Comparison of ENCODE assay signal across 8 cellular contexts in the genomic region with DNA sequence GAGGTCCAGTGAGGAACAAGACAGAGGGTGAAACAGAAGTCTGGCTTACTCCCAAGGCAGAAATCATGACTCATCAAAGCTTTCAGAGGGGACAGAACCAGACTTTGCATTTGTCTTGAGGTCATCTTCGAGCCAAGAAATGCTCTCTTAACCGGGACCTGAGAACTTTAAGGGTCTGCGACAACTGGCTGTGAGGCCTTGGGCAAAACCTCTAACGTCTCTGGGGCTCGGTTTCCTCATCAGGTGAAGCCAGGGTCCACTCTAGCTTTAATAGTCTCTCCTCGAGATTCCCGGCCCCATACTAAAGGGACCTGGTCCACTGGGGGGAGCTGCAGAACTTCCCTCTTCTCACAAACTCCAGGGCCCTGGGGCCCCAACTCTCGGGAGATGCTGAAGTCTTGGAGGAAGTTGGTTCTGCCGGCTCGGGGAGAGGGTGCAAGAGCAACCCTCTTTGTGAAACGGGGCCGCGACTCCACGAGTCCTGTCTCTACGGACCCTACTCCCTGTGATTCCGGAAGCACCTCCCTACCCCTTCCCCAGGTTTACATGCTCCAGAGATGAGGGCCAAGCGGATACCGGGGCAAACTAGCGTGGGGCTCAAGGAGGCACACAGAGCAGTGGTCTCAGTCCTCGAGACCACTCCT. TPM values are rescaled to one million over a fixed set of nuclear protein-coding genes. Genes with fewer than 3 reads are reported as not detected.
DNase-seq lines count a peak whose midpoint lies in the region; ATAC-seq, FAIRE-seq and TF ChIP-seq lines count a peak whose summit lies in the region.

No MANE protein-coding gene starts in this region.

- TSS peak; percentile 51 for BruUV-seq in HepG2 (replicated peaks; lab: Mats Ljungman, UMichigan)

- peak; percentile 97 for DNase-seq in M059J (ENCODE audit: low read depth)
- DNase-seq in WTC11 (ENCODE audit: low spot score), result peak; percentile 67
- peak; percentile 57 for DNase-seq in HepG2 (ENCODE audit: low spot score)
- peak; percentile 38 for DNase-seq in stimulated activated CD4-positive, alpha-beta T cell treated with anti-CD3 and anti-CD28 coated beads, Interleukin-4, amount 100 ng/mL, for 1 hour
- no peak for DNase-seq in NCI-H1105 (lab: John Stamatoyannopoulos, UW)

- peak overlapping the region; percentile 85 to 87 for H3K4me3 ChIP-seq in duodenal mucosa (ENCODE audit: low read depth in 1 of 2, low read length in 2 of 2)
- peak overlapping the region; percentile 67 to 79 (median 69) for H3K4me3 ChIP-seq in HepG2 (replicated peaks in 1 of 3; ENCODE audit: insufficient read depth in 1 of 3, low read depth in 2 of 3, low read length in 3 of 3)

- H3K36me3 Mint-ChIP-seq in WTC11, result no peaks in the 10 kb centered on the region

- H3K4me2 ChIP-seq in HepG2 (ENCODE audit: low read depth, low read length), result peak overlapping the region; percentile 97

- TF ChIP-seq RAD21 in HepG2 (CRISPR knock-in tag; IDR thresholded peaks at IDR 0.05), result peak; percentile 37; the same call in 1 of the 2 replicates

- CTCF ChIA-PET in WTC11 (lab: Charles Lee) (interaction anchor here (1.0 to 1.7 kb wide), 11 partner anchors 18 to 1437 kb away, joined by 3 to 10 read pairs (median 3); no protein-coding TSS in a partner anchor), HepG2 (lab: Yijun Ruan, JAX; ENCODE audit: low intra/inter-chr PET ratio, low total read pairs) (interaction anchor here (0.8 kb wide), 2 partner anchors 18 to 42 kb away, joined by 3 to 4 read pairs; no protein-coding TSS in a partner anchor)

- peak overlapping the region; percentile 28; the same call in 1 of the 2 replicates for H3K27ac Mint-ChIP-seq in WTC11

- H3K9me3 ChIP-seq in ES-I3 (ENCODE audit: control insufficient read depth, insufficient read depth, low read length), result no peaks in the 10 kb centered on the region
- no peaks in the 10 kb centered on the region for H3K9me3 ChIP-seq in duodenal mucosa (ENCODE audit: control insufficient read depth in 1 of 2, low read length in 2 of 2)
- no peaks in the 10 kb centered on the region for H3K9me3 ChIP-seq in HepG2 (ENCODE audit: low read length)

- 0% methylated on average over 4 of the region's 20 CpGs for WGBS in HepG2 (ENCODE audit: low lambda C conversion rate)

- no peaks in the 10 kb centered on the region for H4K20me1 ChIP-seq in HepG2 (ENCODE audit: insufficient read depth, low read length)

- H3K4me1 ChIP-seq in ES-I3 (ENCODE audit: insufficient read depth, low read length) (no peaks in the 10 kb centered on the region), duodenal mucosa (ENCODE audit: control insufficient read depth in 1 of 2, insufficient read depth in 2 of 2, low read length in 2 of 2) (peaks cover 6 to 14% of the 10 kb centered on the region in 2 donors), HepG2 (ENCODE audit: insufficient read depth, low read length) (peaks cover 21% of the 10 kb centered on the region)

- in situ Hi-C loops in HepG2 (cut with HindIII; ENCODE audit: extremely low pct_ligation_motif_present, low pct_unique_long_range_greater_than_20kb), result no loop called here

- H3K36me3 ChIP-seq in ES-I3 (ENCODE audit: insufficient read depth, low read length) (no peaks in the 10 kb centered on the region), duodenal mucosa (ENCODE audit: control insufficient read depth in 1 of 2, insufficient read depth in 2 of 2, low read length in 2 of 2) (no peaks in the 10 kb centered on the region), HepG2 (replicated peaks in 1 of 2; ENCODE audit: control insufficient read depth in 1 of 2, insufficient read depth in 2 of 2, low read length in 2 of 2) (no peaks in the 10 kb centered on the region)

- no peak for TF ChIP-seq EP300 in HepG2 (IDR thresholded peaks at IDR 0.05; ENCODE audit: low read depth in 2 of 2, low read length in 2 of 2)
- TF ChIP-seq EP300 in HepG2 (CRISPR knock-in tag; IDR thresholded peaks at IDR 0.05; ENCODE audit: borderline replicate concordance), result no peak

- H2AFZ ChIP-seq in HepG2 (ENCODE audit: low read length), result no peak overlapping the region

- POLR2A ChIA-PET in WTC11 (lab: Charles Lee), result no interaction called here
- POLR2A ChIA-PET in HepG2 (lab: Yijun Ruan, JAX), result interaction anchor here (1.0 to 1.1 kb wide), 2 partner anchors 8 to 18 kb away, joined by 3 to 5 read pairs; no protein-coding TSS in a partner anchor

- H3K27ac ChIP-seq in duodenal mucosa (ENCODE audit: low read depth, low read length) (peak overlapping the region; percentile 81), HepG2 (ENCODE audit: extremely low read length, insufficient read depth, low read length) (no peak overlapping the region)

- H3K27me3 Mint-ChIP-seq in WTC11 (ENCODE audit: low read depth), result peaks cover 69% of the 10 kb centered on the region

- no peaks in the 10 kb centered on the region for H3K79me2 ChIP-seq in HepG2 (ENCODE audit: insufficient read depth, low read length)

- H3K4me3 Mint-ChIP-seq in WTC11, result peak overlapping the region; percentile 95

- no peak for TF ChIP-seq POLR2A in HepG2 (IDR thresholded peaks at IDR 0.05; ENCODE audit: insufficient read depth in 1 of 2, low read depth in 2 of 2, low read length in 2 of 2)

- H3K9me3 Mint-ChIP-seq in WTC11, result no peaks in the 10 kb centered on the region

- TF ChIP-seq CTCF in WTC11 (IDR thresholded peaks at IDR 0.05) (no peak), HepG2 (CRISPR knock-in tag; IDR thresholded peaks at IDR 0.05) (peak; percentile 60)

- no peak for FAIRE-seq in HepG2 (lab: Jason Lieb, UNC)

- intact Hi-C loops in HepG2 (cut with micrococcal nuclease; ENCODE audit: unreplicated experiment), result loop anchor here (1.0 kb wide), 1 partner anchor 69 kb away; no protein-coding TSS in a partner anchor

- H3K9ac ChIP-seq in ES-I3 (ENCODE audit: low read depth, low read length), result peak overlapping the region; percentile 74
- H3K9ac ChIP-seq in duodenal mucosa (ENCODE audit: low read depth in 1 of 2, low read length in 2 of 2), result peak overlapping the region; percentile 55 to 60
- H3K9ac ChIP-seq in HepG2 (ENCODE audit: insufficient read depth, low read depth, low read length), result peak overlapping the region; percentile 61; the same call in 1 of the 2 replicates

- peaks cover 19% of the 10 kb centered on the region for H3K4me1 Mint-ChIP-seq in WTC11

- H3K27me3 ChIP-seq in duodenal mucosa (ENCODE audit: control insufficient read depth in 1 of 2, insufficient read depth in 2 of 2, low read length in 2 of 2) (peaks cover 0 to 6% of the 10 kb centered on the region in 2 donors), HepG2 (ENCODE audit: control insufficient read depth in 1 of 2, insufficient read depth in 2 of 2, low read length in 2 of 2) (peaks cover 10 to 24% of the 10 kb centered on the region in 2 experiments; a peak in 4 of 5 replicates)

- ATAC-seq in GM21576 (IDR thresholded peaks at IDR 0.05; ENCODE audit: unreplicated experiment) (peak; percentile 25), WTC11 (peak; percentile 52), HepG2 (peak; percentile 78)

TF ChIP-seq in HepG2, 621 proteins besides CTCF, POLR2A, EP300 and RAD21 (continues in another document):
- no peak for TF ChIP-seq SRSF1 (optimal IDR thresholded peaks at IDR 0.05; ENCODE audit: low read depth, low read length)
- TF ChIP-seq, protein P1, sequence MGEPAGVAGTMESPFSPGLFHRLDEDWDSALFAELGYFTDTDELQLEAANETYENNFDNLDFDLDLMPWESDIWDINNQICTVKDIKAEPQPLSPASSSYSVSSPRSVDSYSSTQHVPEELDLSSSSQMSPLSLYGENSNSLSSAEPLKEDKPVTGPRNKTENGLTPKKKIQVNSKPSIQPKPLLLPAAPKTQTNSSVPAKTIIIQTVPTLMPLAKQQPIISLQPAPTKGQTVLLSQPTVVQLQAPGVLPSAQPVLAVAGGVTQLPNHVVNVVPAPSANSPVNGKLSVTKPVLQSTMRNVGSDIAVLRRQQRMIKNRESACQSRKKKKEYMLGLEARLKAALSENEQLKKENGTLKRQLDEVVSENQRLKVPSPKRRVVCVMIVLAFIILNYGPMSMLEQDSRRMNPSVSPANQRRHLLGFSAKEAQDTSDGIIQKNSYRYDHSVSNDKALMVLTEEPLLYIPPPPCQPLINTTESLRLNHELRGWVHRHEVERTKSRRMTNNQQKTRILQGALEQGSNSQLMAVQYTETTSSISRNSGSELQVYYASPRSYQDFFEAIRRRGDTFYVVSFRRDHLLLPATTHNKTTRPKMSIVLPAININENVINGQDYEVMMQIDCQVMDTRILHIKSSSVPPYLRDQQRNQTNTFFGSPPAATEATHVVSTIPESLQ (CRISPR knock-in tag; conservative IDR thresholded peaks at IDR 0.05), result no peak
- no peak for TF ChIP-seq ZNF253 (CRISPR knock-in tag; IDR thresholded peaks at IDR 0.05; ENCODE audit: borderline replicate concordance)
- TF ChIP-seq ESRRA (CRISPR knock-in tag; IDR thresholded peaks at IDR 0.05; ENCODE audit: low read depth), result no peak
- TF ChIP-seq SAP130 (CRISPR knock-in tag; IDR thresholded peaks at IDR 0.05; ENCODE audit: low read depth), result 0 out of 2 replicates have a peak, but pooled peaks have one; percentile 1
- TF ChIP-seq SIX4 (CRISPR knock-in tag; IDR thresholded peaks at IDR 0.05), result no peak

RNA-seq across cellular contexts. Expression of a gene that starts 2.6 kb away (rescaled TPM):
- 13.8 and 27.9 TPM in 2 replicates for total RNA-seq in M059J (2014; rRNA removed; shearing (Covaris generic))
- total RNA-seq in WTC11 (2021) (0.57 to 1.2 TPM (median 0.99 TPM) in 3 replicates), HepG2 (2016; rRNA removed; fragmentation: Illumina TruSeq; extraction: Trizol) (0.02 TPM in 1 of 2 replicates, not detected in the other)
- total RNA-seq in HepG2 (2016; cell fraction: cytosol; rRNA removed; fragmentation: Illumina TruSeq; extraction: Trizol; ENCODE audit: low read depth), result 0.53 and 0.61 TPM in 2 replicates
- 0.07 and 0.15 TPM in 2 replicates for total RNA-seq in HepG2 (2016; cell fraction: insoluble cytoplasmic fraction; rRNA removed; fragmentation: Illumina TruSeq; extraction: Trizol)
- total RNA-seq in HepG2 (2016; cell fraction: membrane; rRNA removed; fragmentation: Illumina TruSeq; extraction: Trizol), result 0.14 and 0.40 TPM in 2 replicates
- total RNA-seq in HepG2 (2016; cell fraction: nucleus; rRNA removed; fragmentation: Illumina TruSeq; extraction: Trizol), result 0.25 TPM in 1 of 2 replicates, not detected in the other
- polyA plus RNA-seq in HepG2 (2011; rRNA removed), result 0.13 and 0.17 TPM in 2 replicates
- polyA plus RNA-seq in HepG2 (2011; cell fraction: cytosol; rRNA removed), result 0.03 and 0.04 TPM in 2 replicates
- 0.50 and 0.66 TPM in 2 replicates for polyA plus RNA-seq in HepG2 (2011; cell fraction: nucleus; rRNA removed)
- polyA plus RNA-seq in HepG2 (2012), result 0.47 and 0.68 TPM in 2 replicates
- polyA plus RNA-seq in HepG2 (2016; cell fraction: cytosol; fragmentation: Illumina TruSeq; extraction: Trizol; ENCODE audit: low read depth), result not detected in 2 replicates
- 0.10 TPM in 1 of 2 replicates, not detected in the other for polyA plus RNA-seq in HepG2 (2016; cell fraction: insoluble cytoplasmic fraction; fragmentation: Illumina TruSeq; extraction: Trizol; ENCODE audit: low read depth)
- polyA plus RNA-seq in HepG2 (2016; cell fraction: membrane; fragmentation: Illumina TruSeq; extraction: Trizol; ENCODE audit: low read depth), result not detected in 2 replicates
- not detected in 2 replicates for polyA plus RNA-seq in HepG2 (2016; cell fraction: nucleus; fragmentation: Illumina TruSeq; extraction: Trizol; ENCODE audit: insufficient read depth, low read depth)
- 2.3 and 31.4 TPM in 2 replicates for polyA minus RNA-seq in HepG2 (2011; rRNA and poly(A)+ RNA removed; ENCODE audit: low replicate concordance)
- 0.30 TPM in 1 of 2 replicates, not detected in the other for polyA minus RNA-seq in HepG2 (2011; cell fraction: cytosol; rRNA and poly(A)+ RNA removed)
- 3.9 and 4.0 TPM in 2 replicates for polyA minus RNA-seq in HepG2 (2011; cell fraction: nucleus; rRNA and poly(A)+ RNA removed)

Comparison
In these comparisons a context has a peak if more than half of its experiments do, and no peak if none do; other contexts are left out.
1. ATAC-seq: peak in every context shown above with its lines; median percentile 78 in HepG2; 52 in WTC11; 25 in GM21576.